In the genomic region with DNA sequence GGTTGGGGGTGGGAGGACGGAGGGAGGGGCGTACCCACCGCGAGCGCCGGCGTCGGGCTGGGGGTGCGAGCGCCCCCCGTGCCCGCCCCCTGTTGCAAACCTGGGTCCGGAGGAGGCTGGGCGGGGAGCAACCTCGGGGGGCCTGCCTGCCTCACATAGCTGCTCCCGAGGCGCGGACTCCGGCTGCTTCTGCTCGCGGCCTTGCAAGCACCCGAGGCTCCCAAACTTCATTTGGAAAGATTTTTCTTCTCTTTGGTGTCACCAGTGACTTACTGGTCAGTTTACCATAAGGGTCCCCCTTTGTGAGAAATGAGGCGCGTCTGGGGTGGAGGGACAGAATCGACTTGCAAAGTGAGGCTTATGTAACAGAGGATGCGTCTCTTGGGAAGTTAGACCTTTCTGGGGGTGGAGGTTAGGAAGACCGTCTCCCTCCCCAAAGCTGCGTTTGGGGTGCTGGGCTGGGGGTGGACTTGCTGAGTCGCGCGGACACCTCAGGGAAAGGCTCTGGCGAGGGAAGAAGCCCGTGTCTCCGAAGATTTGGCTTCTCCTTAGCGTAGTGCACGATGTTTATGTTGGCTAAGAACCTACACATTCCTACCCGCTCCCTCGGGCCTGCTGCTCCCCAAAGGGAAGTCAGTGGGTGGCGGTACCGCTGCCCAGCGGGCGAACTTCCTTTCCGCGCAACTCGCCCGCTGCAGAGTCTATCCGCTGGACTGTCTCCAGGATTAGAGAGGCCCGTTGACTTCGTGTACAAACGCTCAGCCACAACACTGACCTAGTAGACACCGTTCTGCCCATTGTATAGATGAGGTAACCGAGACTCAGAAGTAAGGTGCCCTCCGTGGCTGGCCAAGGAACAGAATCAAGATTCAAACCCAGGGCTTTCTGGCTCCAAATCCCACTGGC, we compare ENCODE assay signal across 9 cellular contexts. TPM values are rescaled to one million over a fixed set of nuclear protein-coding genes. Genes with fewer than 3 reads are reported as not detected.
DNase-seq lines count a peak whose midpoint lies in the region; ATAC-seq and TF ChIP-seq lines count a peak whose summit lies in the region.
"Had no signal": no experiment of that assay in that cellular context is flagged by ENCODE, and none has a peak within 500 bp of the region (broad histone marks: within the 10 kb centered on the region; RNA-seq: fewer than 3 reads in every experiment).

No MANE protein-coding gene starts in this region.

- H3K36me3 ChIP-seq in liver (ENCODE audit: control insufficient read depth in 4 of 4, insufficient read depth in 3 of 4, low read depth in 1 of 4, low read length in 3 of 4) (peaks cover 0 to 5% (median 0%) of the 10 kb centered on the region in 4 donors), thymus (ENCODE audit: control insufficient read depth, insufficient read depth) (no peaks in the 10 kb centered on the region)

- peak overlapping the region; percentile 76 to 92 for H3K27ac ChIP-seq in liver (ENCODE audit: low read depth in 1 of 2, low read length in 2 of 2)
- H3K27ac ChIP-seq in thymus (ENCODE audit: low read depth) = no peak overlapping the region
- H3K27ac ChIP-seq in caudate nucleus (ENCODE audit: low read depth, low read length) = no peak overlapping the region

- ATAC-seq in HG03432 (IDR thresholded peaks at IDR 0.05; ENCODE audit: unreplicated experiment) (peak; percentile 14), HG03469 (IDR thresholded peaks at IDR 0.05; ENCODE audit: unreplicated experiment) (no peak)

- H3K4me1 ChIP-seq in liver (ENCODE audit: control insufficient read depth in 4 of 4, insufficient read depth in 4 of 4, low read length in 3 of 4) (peaks cover 19 to 74% (median 51%) of the 10 kb centered on the region in 4 donors), thymus (ENCODE audit: control insufficient read depth, insufficient read depth, low read length) (no peaks in the 10 kb centered on the region)

- peak in 1 of 2 donors; percentile 21 for TF ChIP-seq RAD21 in liver (IDR thresholded peaks at IDR 0.05)

- H3K9me3 ChIP-seq in liver (ENCODE audit: control insufficient read depth in 4 of 4, low read length in 3 of 4) (no peaks in the 10 kb centered on the region), thymus (ENCODE audit: control insufficient read depth) (no peaks in the 10 kb centered on the region)

- H3K4me3 ChIP-seq in GM08714 (ENCODE audit: low read length) = peak overlapping the region; percentile 33; the same call in 1 of the 2 replicates
- H3K4me3 ChIP-seq in liver (ENCODE audit: low read depth in 1 of 3, low read length in 3 of 3) = peak overlapping the region; percentile 79 to 94 (median 89)
- H3K4me3 ChIP-seq in thymus (ENCODE audit: low read length) = peak overlapping the region; percentile 20

- peak overlapping the region; percentile 94 to 96 for H3K9ac ChIP-seq in liver (ENCODE audit: low read depth in 1 of 2, low read length in 2 of 2)

- H3K27me3 ChIP-seq in liver (ENCODE audit: control insufficient read depth in 4 of 4, insufficient read depth in 4 of 4, low read length in 3 of 4) (no peaks in the 10 kb centered on the region), thymus (ENCODE audit: control insufficient read depth, insufficient read depth) (peaks cover 34% of the 10 kb centered on the region)

- DNase-seq in brain pericyte (ENCODE audit: low read depth, low spot score) (peak; percentile 25), caudate nucleus (lab: John Stamatoyannopoulos, UW) (no peak), SIG-M5 (lab: John Stamatoyannopoulos, UW) (no peak)

- TF ChIP-seq CTCF in liver (IDR thresholded peaks at IDR 0.05; ENCODE audit: low read depth, low read length, missing input control) = no peak

- WGBS in liver = 3% methylated on average over 53 of the region's 53 CpGs
- WGBS in thymus = 10% methylated on average over 53 of the region's 53 CpGs

TF ChIP-seq in liver, 16 proteins besides CTCF, POLR2A, EP300 and RAD21:
- TF ChIP-seq, protein P1, sequence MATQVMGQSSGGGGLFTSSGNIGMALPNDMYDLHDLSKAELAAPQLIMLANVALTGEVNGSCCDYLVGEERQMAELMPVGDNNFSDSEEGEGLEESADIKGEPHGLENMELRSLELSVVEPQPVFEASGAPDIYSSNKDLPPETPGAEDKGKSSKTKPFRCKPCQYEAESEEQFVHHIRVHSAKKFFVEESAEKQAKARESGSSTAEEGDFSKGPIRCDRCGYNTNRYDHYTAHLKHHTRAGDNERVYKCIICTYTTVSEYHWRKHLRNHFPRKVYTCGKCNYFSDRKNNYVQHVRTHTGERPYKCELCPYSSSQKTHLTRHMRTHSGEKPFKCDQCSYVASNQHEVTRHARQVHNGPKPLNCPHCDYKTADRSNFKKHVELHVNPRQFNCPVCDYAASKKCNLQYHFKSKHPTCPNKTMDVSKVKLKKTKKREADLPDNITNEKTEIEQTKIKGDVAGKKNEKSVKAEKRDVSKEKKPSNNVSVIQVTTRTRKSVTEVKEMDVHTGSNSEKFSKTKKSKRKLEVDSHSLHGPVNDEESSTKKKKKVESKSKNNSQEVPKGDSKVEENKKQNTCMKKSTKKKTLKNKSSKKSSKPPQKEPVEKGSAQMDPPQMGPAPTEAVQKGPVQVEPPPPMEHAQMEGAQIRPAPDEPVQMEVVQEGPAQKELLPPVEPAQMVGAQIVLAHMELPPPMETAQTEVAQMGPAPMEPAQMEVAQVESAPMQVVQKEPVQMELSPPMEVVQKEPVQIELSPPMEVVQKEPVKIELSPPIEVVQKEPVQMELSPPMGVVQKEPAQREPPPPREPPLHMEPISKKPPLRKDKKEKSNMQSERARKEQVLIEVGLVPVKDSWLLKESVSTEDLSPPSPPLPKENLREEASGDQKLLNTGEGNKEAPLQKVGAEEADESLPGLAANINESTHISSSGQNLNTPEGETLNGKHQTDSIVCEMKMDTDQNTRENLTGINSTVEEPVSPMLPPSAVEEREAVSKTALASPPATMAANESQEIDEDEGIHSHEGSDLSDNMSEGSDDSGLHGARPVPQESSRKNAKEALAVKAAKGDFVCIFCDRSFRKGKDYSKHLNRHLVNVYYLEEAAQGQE (IDR thresholded peaks at IDR 0.05) = peak; percentile 46
- TF ChIP-seq RXRA (IDR thresholded peaks at IDR 0.05) (peak in 1 of 2 donors; percentile 27), HNF4A (conservative IDR thresholded peaks at IDR 0.05) (no peak)

RNA-seq across cellular contexts. Expression of a gene that starts 0.6 kb away (rescaled TPM):
- total RNA-seq in liver = 10 to 100 TPM; 17.6 to 30.3 TPM
- polyA plus RNA-seq in liver (100 to 1,000 TPM in 1 of 2 donors, 10 to 100 TPM in 1; 44.5 to 125 TPM), thymus (4.9 TPM)
- total RNA-seq: SK-MEL-5 had no signal

Comparison
In these comparisons a context has a peak if more than half of its experiments do, and no peak if none do; other contexts are left out.
1. H3K4me3 ChIP-seq: peak in every context shown above with its lines; median percentile 89 in liver; 33 in GM08714; 20 in thymus.
2. H3K27ac ChIP-seq: peak in liver (2 of 2); none in thymus (single experiment) and caudate nucleus (single experiment).